Comparison of ENCODE assay signal across 1 cellular context in the genomic region with DNA sequence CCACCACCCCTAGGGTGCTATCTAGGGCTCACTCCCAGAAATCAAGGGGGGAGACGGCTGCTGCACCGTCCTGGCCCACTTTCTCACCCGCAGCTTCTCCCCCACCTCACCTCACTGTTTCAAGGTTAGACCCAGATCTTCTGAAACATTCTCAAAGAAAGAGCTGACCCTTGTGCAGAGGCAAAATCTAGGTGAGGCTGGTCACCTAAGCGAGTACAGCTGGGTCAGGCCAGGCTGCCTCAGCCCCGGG.
TF ChIP-seq lines count a peak whose summit lies in the region.

No MANE protein-coding gene starts in this region.

TF ChIP-seq in endothelial cell of umbilical vein, 7 proteins besides CTCF, POLR2A, EP300 and RAD21:
- TF ChIP-seq FOS (IDR thresholded peaks at IDR 0.05; ENCODE audit: borderline replicate concordance, insufficient read depth, low read length) (no peak), EZH2 (IDR thresholded peaks at IDR 0.05; ENCODE audit: borderline replicate concordance, low read depth, low read length, severe bottlenecking) (no peak), GATA2 (IDR thresholded peaks at IDR 0.05; ENCODE audit: insufficient read depth, insufficient read length, low read depth, low read length) (no peak), MYC (IDR thresholded peaks at IDR 0.05; ENCODE audit: low read depth, low read length) (no peak), JUN (IDR thresholded peaks at IDR 0.05; ENCODE audit: borderline replicate concordance, insufficient read depth, insufficient read length, low read depth) (no peak), POLR2AphosphoS5 (IDR thresholded peaks at IDR 0.05; ENCODE audit: insufficient read depth, low read depth, low read length) (no peak)
- TF ChIP-seq, protein P1, sequence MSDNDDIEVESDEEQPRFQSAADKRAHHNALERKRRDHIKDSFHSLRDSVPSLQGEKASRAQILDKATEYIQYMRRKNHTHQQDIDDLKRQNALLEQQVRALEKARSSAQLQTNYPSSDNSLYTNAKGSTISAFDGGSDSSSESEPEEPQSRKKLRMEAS (IDR thresholded peaks at IDR 0.05; ENCODE audit: insufficient read depth, insufficient read length): no peak
